Comparison of ENCODE assay signal across 27 cellular contexts in genomic region chr20:57157106-57157691, GRCh38.
A peak's percentile ranks its signal among the peaks of the same experiment; 100 is the strongest.
DNase-seq lines count a peak whose midpoint lies in the region; ATAC-seq and TF ChIP-seq lines count a peak whose summit lies in the region.
"Had no signal": no experiment of that assay in that cellular context is flagged by ENCODE, and none has a peak within 500 bp of the region (broad histone marks: within the 10 kb centered on the region; RNA-seq: fewer than 3 reads in every experiment).

No MANE protein-coding gene starts in this region.

- 88 to 93% (median 90%) methylated on average over 5 to 13 of the region's 13 CpGs for WGBS in spleen, 5 donors

- intact Hi-C loops in Right ventricle myocardium inferior (cut with DNase I) (no loop called here), cardiac septum (cut with DNase I) (loop anchor here (10.0 kb wide), 1 partner anchor 288 kb away; no protein-coding TSS in a partner anchor), spleen (cut with DNase I; ENCODE audit: low total_unique reads) (no loop called here), gastrocnemius medialis (cut with DNase I; ENCODE audit: low total_unique reads) (no loop called here)

- TF ChIP-seq CTCF in cardiac muscle cell (IDR thresholded peaks at IDR 0.05; ENCODE audit: low read depth, low read length) (no peak), right atrium auricular region (IDR thresholded peaks at IDR 0.05) (no peak), spleen (IDR thresholded peaks at IDR 0.05 in 8 of 11, conservative IDR thresholded peaks at IDR 0.05 in 3 of 11) (no peak), gastrocnemius medialis (IDR thresholded peaks at IDR 0.05 in 4 of 5, conservative IDR thresholded peaks at IDR 0.05 in 1 of 5) (no peak)

- H3K4me3 ChIP-seq in cardiac muscle cell, result no peak overlapping the region
- H3K4me3 ChIP-seq in right atrium auricular region, result no peak overlapping the region
- no peak overlapping the region for H3K4me3 ChIP-seq in spleen
- no peak overlapping the region for H3K4me3 ChIP-seq in gastrocnemius medialis
- H3K4me3 ChIP-seq: GM23338, HAP-1 had no signal

- H3K27ac ChIP-seq in cardiac muscle cell (peak overlapping the region; percentile 98), right atrium auricular region (peak overlapping the region; percentile 70 to 86), spleen (no peak overlapping the region), gastrocnemius medialis (no peak overlapping the region)
- H3K27ac ChIP-seq: 22Rv1, HL-60 had no signal

- peaks cover 65% of the 10 kb centered on the region for H3K4me1 ChIP-seq in cardiac muscle cell (ENCODE audit: low read depth)
- peaks cover 0 to 15% of the 10 kb centered on the region in 2 donors for H3K4me1 ChIP-seq in right atrium auricular region
- peaks cover 0 to 13% (median 2%) of the 10 kb centered on the region in 6 donors for H3K4me1 ChIP-seq in spleen
- no peaks in the 10 kb centered on the region for H3K4me1 ChIP-seq in gastrocnemius medialis
- H3K4me1 ChIP-seq: BE2C, HAP-1 had no signal

- TF ChIP-seq POLR2A in spleen (IDR thresholded peaks at IDR 0.05) (no peak), gastrocnemius medialis (IDR thresholded peaks at IDR 0.05) (no peak)

- H3K9me3 ChIP-seq in cardiac muscle cell (ENCODE audit: low read depth), result no peaks in the 10 kb centered on the region
- no peaks in the 10 kb centered on the region for H3K9me3 ChIP-seq in right atrium auricular region
- H3K9me3 ChIP-seq in spleen, result no peaks in the 10 kb centered on the region
- no peaks in the 10 kb centered on the region for H3K9me3 ChIP-seq in gastrocnemius medialis
- H3K9me3 ChIP-seq: BE2C, HAP-1 had no signal

- H3K36me3 ChIP-seq in cardiac muscle cell, result no peaks in the 10 kb centered on the region
- no peaks in the 10 kb centered on the region for H3K36me3 ChIP-seq in right atrium auricular region
- no peaks in the 10 kb centered on the region for H3K36me3 ChIP-seq in spleen
- H3K36me3 ChIP-seq in gastrocnemius medialis, result no peaks in the 10 kb centered on the region
- H3K36me3 ChIP-seq: BE2C, HAP-1 had no signal

- H3K27me3 ChIP-seq in cardiac muscle cell, result no peaks in the 10 kb centered on the region
- H3K27me3 ChIP-seq in right atrium auricular region, result no peaks in the 10 kb centered on the region
- H3K27me3 ChIP-seq in spleen (replicated peaks in 1 of 7), result no peaks in the 10 kb centered on the region
- H3K27me3 ChIP-seq in gastrocnemius medialis, result no peaks in the 10 kb centered on the region
- H3K27me3 ChIP-seq: BE2C had no signal

- ATAC-seq in Right ventricle myocardium inferior, result peak; percentile 87
- no peak for ATAC-seq in GM19455 (IDR thresholded peaks at IDR 0.05; ENCODE audit: unreplicated experiment)
- ATAC-seq in gastrocnemius medialis, result no peak
- ATAC-seq: GM23338, PC-3 had no signal

- DNase-seq in Right ventricle myocardium inferior (ENCODE audit: missing footprints) (peak; percentile 83), cardiac septum (ENCODE audit: low spot score) (no peak), cardiac muscle cell (ENCODE audit: low read depth in 1 of 2, low spot score in 1 of 2) (peak in 1 of 2 donors; percentile 91), right atrium auricular region (ENCODE audit: low spot score) (no peak), spleen (peak; percentile 54), gastrocnemius medialis (no peak)
- DNase-seq in stimulated activated CD8-positive, alpha-beta memory T cell treated with anti-CD3 and anti-CD28 coated beads, Interleukin-4, amount 100 ng/mL, for 48 hours, result no peak
- DNase-seq: BE2C; CD8-positive, alpha-beta memory T cell; DMS 273 treated with DMSO at 0.1 percent for 48 hours; DND-41; HFFc6; Karpas-422; NCI-H1105 treated with DMSO at 0.1 percent for 48 hours; NCI-H146; NCI-H2029; NCI-H446; NCI-H524 treated with DMSO at 0.1 percent for 48 hours; NCI-H774; NK-92 treated with Interleukin-12 subunit alpha and Interleukin-12 subunit beta, amount 100 ng/mL, for 24 hours; PC-3; SHP77 had no signal

- in situ Hi-C loops in gastrocnemius medialis (cut with MboI; ENCODE audit: low sequenced_read_pairs in 4 of 4), result no loop called here

Comparison
In these comparisons a context has a peak if more than half of its experiments do, and no peak if none do; other contexts are left out.
1. DNase-seq: peak in Right ventricle myocardium inferior (single experiment) and spleen (single experiment); none in cardiac septum (single experiment), right atrium auricular region (single experiment), gastrocnemius medialis (0 of 2) and stimulated activated CD8-positive, alpha-beta memory T cell treated with anti-CD3 and anti-CD28 coated beads, Interleukin-4, amount 100 ng/mL, for 48 hours (single experiment).
2. H3K27ac ChIP-seq: peak in cardiac muscle cell (single experiment) and right atrium auricular region (2 of 2); none in spleen (0 of 8) and gastrocnemius medialis (0 of 4).